9 cellular contexts compared by ENCODE assay signal in genomic region chr22:26589367-26589844, GRCh38. TPM values are rescaled to one million over a fixed set of nuclear protein-coding genes. Genes with fewer than 3 reads are reported as not detected.
DNase-seq lines count a peak whose midpoint lies in the region; ATAC-seq and TF ChIP-seq lines count a peak whose summit lies in the region.
"Had no signal": no experiment of that assay in that cellular context is flagged by ENCODE, and none has a peak within 500 bp of the region (broad histone marks: within the 10 kb centered on the region; RNA-seq: fewer than 3 reads in every experiment).

No MANE protein-coding gene starts in this region.

- DNase-seq in GDM1 (lab: John Stamatoyannopoulos, UW) (peak; percentile 6), MCF 10A (ENCODE audit: unreplicated experiment) (no peak), kidney epithelial cell (ENCODE audit: low read depth) (no peak), NCI-H1092 (lab: John Stamatoyannopoulos, UW) (no peak), NCI-H2171 (lab: John Stamatoyannopoulos, UW) (no peak)
- DNase-seq in stimulated activated CD4-positive, alpha-beta T cell treated with anti-CD3 and anti-CD28 coated beads, Interleukin-2, amount 100 ng/mL, for 24 hours, result peak; percentile 34 to 48

- H3K36me3 ChIP-seq in kidney epithelial cell (ENCODE audit: control insufficient read depth, insufficient read depth, low read length), result no peaks in the 10 kb centered on the region

- H3K36me3 Mint-ChIP-seq in MCF 10A (ENCODE audit: insufficient read depth, unreplicated experiment), result no peaks in the 10 kb centered on the region

- H3K27me3 Mint-ChIP-seq in MCF 10A (ENCODE audit: insufficient read depth, unreplicated experiment), result no peaks in the 10 kb centered on the region

- CTCF ChIA-PET in MCF 10A (lab: Yijun Ruan, JAX), result interaction anchor here (0.6 to 1.6 kb wide), 2 partner anchors 9 to 86 kb away, joined by 3 to 4 read pairs; no protein-coding TSS in a partner anchor

- ATAC-seq in HG02798 (IDR thresholded peaks at IDR 0.05; ENCODE audit: poor library complexity, unreplicated experiment), result peak; percentile 8
- ATAC-seq in SK-N-SH treated with all-trans-retinoic acid at 6 μM for 48 hours, result peak; percentile 21; the same call in 2 of the 3 replicates

- H3K4me3 ChIP-seq in kidney epithelial cell (ENCODE audit: low read depth, low read length), result peak overlapping the region; percentile 69

- peaks cover 18% of the 10 kb centered on the region for H3K4me1 Mint-ChIP-seq in MCF 10A (ENCODE audit: insufficient read depth, unreplicated experiment)

- H3K27ac Mint-ChIP-seq in MCF 10A (ENCODE audit: low read depth, unreplicated experiment), result no peak overlapping the region

- TF ChIP-seq CTCF in MCF 10A (IDR thresholded peaks at IDR 0.05; ENCODE audit: unreplicated experiment), result no peak
- no peak for TF ChIP-seq CTCF in kidney epithelial cell (IDR thresholded peaks at IDR 0.05; ENCODE audit: insufficient read depth, low read length, poor library complexity, severe bottlenecking)

- no peaks in the 10 kb centered on the region for H3K9me3 Mint-ChIP-seq in MCF 10A (ENCODE audit: unreplicated experiment)

- H3K27me3 ChIP-seq in kidney epithelial cell (ENCODE audit: control insufficient read depth, insufficient read depth, low read length), result no peaks in the 10 kb centered on the region

- no TSS peak for BruUV-seq in MCF 10A (replicated peaks; lab: Mats Ljungman, UMichigan)

- peak overlapping the region; percentile 79 for H3K4me3 Mint-ChIP-seq in MCF 10A (ENCODE audit: unreplicated experiment)

- POLR2A ChIA-PET in MCF 10A (lab: Yijun Ruan, JAX), result interaction anchor here (0.6 to 2.3 kb wide), 6 partner anchors 8 to 105 kb away, joined by 3 to 6 read pairs (median 3); partner anchors contain the start of gene TFIP11

- intact Hi-C loops in MCF 10A (cut with micrococcal nuclease), result no loop called here

TF ChIP-seq in SK-N-SH treated with all-trans-retinoic acid at 6 μM for 48 hours, 23 proteins besides CTCF, POLR2A, EP300 and RAD21:
- TF ChIP-seq RARB (CRISPR knock-in tag; IDR thresholded peaks at IDR 0.05) (no peak), TCF4 (CRISPR knock-in tag; IDR thresholded peaks at IDR 0.05; ENCODE audit: borderline replicate concordance) (no peak), ARNTL (CRISPR knock-in tag; IDR thresholded peaks at IDR 0.05; ENCODE audit: borderline replicate concordance, low read depth) (no peak), OSR1 (CRISPR knock-in tag; IDR thresholded peaks at IDR 0.05) (no peak), ZFP30 (CRISPR knock-in tag; IDR thresholded peaks at IDR 0.05) (no peak)
- TF ChIP-seq, protein P1, sequence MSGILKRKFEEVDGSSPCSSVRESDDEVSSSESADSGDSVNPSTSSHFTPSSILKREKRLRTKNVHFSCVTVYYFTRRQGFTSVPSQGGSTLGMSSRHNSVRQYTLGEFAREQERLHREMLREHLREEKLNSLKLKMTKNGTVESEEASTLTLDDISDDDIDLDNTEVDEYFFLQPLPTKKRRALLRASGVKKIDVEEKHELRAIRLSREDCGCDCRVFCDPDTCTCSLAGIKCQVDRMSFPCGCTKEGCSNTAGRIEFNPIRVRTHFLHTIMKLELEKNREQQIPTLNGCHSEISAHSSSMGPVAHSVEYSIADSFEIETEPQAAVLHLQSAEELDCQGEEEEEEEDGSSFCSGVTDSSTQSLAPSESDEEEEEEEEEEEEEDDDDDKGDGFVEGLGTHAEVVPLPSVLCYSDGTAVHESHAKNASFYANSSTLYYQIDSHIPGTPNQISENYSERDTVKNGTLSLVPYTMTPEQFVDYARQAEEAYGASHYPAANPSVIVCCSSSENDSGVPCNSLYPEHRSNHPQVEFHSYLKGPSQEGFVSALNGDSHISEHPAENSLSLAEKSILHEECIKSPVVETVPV (CRISPR knock-in tag; IDR thresholded peaks at IDR 0.05), result no peak
- TF ChIP-seq, protein P2, sequence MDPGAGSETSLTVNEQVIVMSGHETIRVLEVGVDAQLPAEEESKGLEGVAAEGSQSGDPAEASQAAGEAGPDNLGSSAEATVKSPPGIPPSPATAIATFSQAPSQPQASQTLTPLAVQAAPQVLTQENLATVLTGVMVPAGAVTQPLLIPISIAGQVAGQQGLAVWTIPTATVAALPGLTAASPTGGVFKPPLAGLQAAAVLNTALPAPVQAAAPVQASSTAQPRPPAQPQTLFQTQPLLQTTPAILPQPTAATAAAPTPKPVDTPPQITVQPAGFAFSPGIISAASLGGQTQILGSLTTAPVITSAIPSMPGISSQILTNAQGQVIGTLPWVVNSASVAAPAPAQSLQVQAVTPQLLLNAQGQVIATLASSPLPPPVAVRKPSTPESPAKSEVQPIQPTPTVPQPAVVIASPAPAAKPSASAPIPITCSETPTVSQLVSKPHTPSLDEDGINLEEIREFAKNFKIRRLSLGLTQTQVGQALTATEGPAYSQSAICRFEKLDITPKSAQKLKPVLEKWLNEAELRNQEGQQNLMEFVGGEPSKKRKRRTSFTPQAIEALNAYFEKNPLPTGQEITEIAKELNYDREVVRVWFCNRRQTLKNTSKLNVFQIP (CRISPR knock-in tag; IDR thresholded peaks at IDR 0.05; ENCODE audit: borderline replicate concordance, low read depth), result no peak

RNA-seq across cellular contexts. Expression of gene TPST2, which starts 0.5 kb away (rescaled TPM):
- 6.1 and 7.0 TPM in 2 replicates for total RNA-seq in MCF 10A (2022)
- total RNA-seq in kidney epithelial cell, result 26.2 and 33.4 TPM in 2 replicates

RNA-seq across cellular contexts. Expression of gene CRYBB1, which starts 28.4 kb away (rescaled TPM):
- total RNA-seq in MCF 10A (2022) (not detected in 2 replicates), kidney epithelial cell (not detected in 2 replicates)
- total RNA-seq: T-helper 2 cell treated with Interferon-gamma antibody and Interleukin-4, amounts not matched to agents 100 ng/mL and 5 ng/mL, for 36 hours had no signal

RNA-seq across cellular contexts. Expression of gene CRYBA4, which starts 32.4 kb away (rescaled TPM):
- total RNA-seq in MCF 10A (2022) (not detected in 2 replicates), kidney epithelial cell (not detected in 2 replicates)
- total RNA-seq: T-helper 2 cell treated with Interferon-gamma antibody and Interleukin-4, amounts not matched to agents 100 ng/mL and 5 ng/mL, for 36 hours had no signal

Comparison
In these comparisons a context has a peak if more than half of its experiments do, and no peak if none do; other contexts are left out.
1. DNase-seq: peak in GDM1 (single experiment) and stimulated activated CD4-positive, alpha-beta T cell treated with anti-CD3 and anti-CD28 coated beads, Interleukin-2, amount 100 ng/mL, for 24 hours (2 of 2); none in MCF 10A (single experiment), kidney epithelial cell (single experiment), NCI-H1092 (single experiment) and NCI-H2171 (single experiment).